Comparison of ENCODE assay signal across 10 cellular contexts in genomic region chr6:12608874-12609273, GRCh38.
DNase-seq lines count a peak whose midpoint lies in the region; ATAC-seq, FAIRE-seq and TF ChIP-seq lines count a peak whose summit lies in the region.
"Had no signal": no experiment of that assay in that cellular context is flagged by ENCODE, and none has a peak within 500 bp of the region (broad histone marks: within the 10 kb centered on the region; RNA-seq: fewer than 3 reads in every experiment).

No MANE protein-coding gene starts in this region.

- no peak overlapping the region for H3K4me3 Mint-ChIP-seq in activated CD4-positive, alpha-beta T cell treated with anti-CD3 and anti-CD28 coated beads for 36 hours

- H3K4me3 ChIP-seq in GM12865 (ENCODE audit: low read depth, low read length) (peak overlapping the region; percentile 48), SJSA1 (no peak overlapping the region)
- H3K4me3 ChIP-seq: lower lobe of right lung had no signal

- ATAC-seq in GM19467 (IDR thresholded peaks at IDR 0.05; ENCODE audit: unreplicated experiment) (peak; percentile 27), HG02981 (IDR thresholded peaks at IDR 0.05; ENCODE audit: unreplicated experiment) (peak; percentile 23)
- no peak for ATAC-seq in activated CD4-positive, alpha-beta T cell treated with anti-CD3 and anti-CD28 coated beads for 36 hours
- ATAC-seq: lower lobe of right lung had no signal

- no peaks in the 10 kb centered on the region for H3K9me3 Mint-ChIP-seq in activated CD4-positive, alpha-beta T cell treated with anti-CD3 and anti-CD28 coated beads for 36 hours (ENCODE audit: low read depth)

- no peak overlapping the region for H3K27ac Mint-ChIP-seq in activated CD4-positive, alpha-beta T cell treated with anti-CD3 and anti-CD28 coated beads for 36 hours

- no peaks in the 10 kb centered on the region for H3K27me3 ChIP-seq in SJSA1 (replicated peaks)

- H3K36me3 ChIP-seq in SJSA1 = no peaks in the 10 kb centered on the region
- H3K36me3 ChIP-seq: lower lobe of right lung had no signal

- peaks cover 7% of the 10 kb centered on the region for H3K4me1 Mint-ChIP-seq in activated CD4-positive, alpha-beta T cell treated with anti-CD3 and anti-CD28 coated beads for 36 hours

- CTCF ChIA-PET in activated CD4-positive, alpha-beta T cell treated with anti-CD3 and anti-CD28 coated beads for 36 hours (lab: Charles Lee) = interaction anchor here (0.6 to 1.1 kb wide), 2 partner anchors 280 to 954 kb away, joined by 3 to 4 read pairs; no protein-coding TSS in a partner anchor

- peaks cover 21% of the 10 kb centered on the region for H3K4me1 ChIP-seq in SJSA1 (replicated peaks)
- H3K4me1 ChIP-seq: lower lobe of right lung had no signal

- POLR2A ChIA-PET in activated CD4-positive, alpha-beta T cell treated with anti-CD3 and anti-CD28 coated beads for 36 hours (lab: Charles Lee) = no interaction called here

- TF ChIP-seq CTCF in GM12865 (IDR thresholded peaks at IDR 0.05; ENCODE audit: insufficient read depth, low read depth, low read length, missing control alignments) (no peak), D721Med (IDR thresholded peaks at IDR 0.05; ENCODE audit: insufficient read depth, missing control alignments) (no peak)

- FAIRE-seq in D721Med (lab: Jason Lieb, UNC) = no peak

- H3K36me3 Mint-ChIP-seq in activated CD4-positive, alpha-beta T cell treated with anti-CD3 and anti-CD28 coated beads for 36 hours (ENCODE audit: low read depth) = no peaks in the 10 kb centered on the region

- peak overlapping the region; percentile 50 for H3K27ac ChIP-seq in SJSA1
- H3K27ac ChIP-seq: lower lobe of right lung had no signal

- intact Hi-C loops in activated CD4-positive, alpha-beta T cell treated with anti-CD3 and anti-CD28 coated beads for 36 hours (cut with DNase I, micrococcal nuclease) = loop anchor here in 1 of 2 experiments (5.0 to 10.0 kb wide), 2 partner anchors 317 to 734 kb away; partner anchors contain the start of gene EDN1

- no peak for DNase-seq in GM12865 (ENCODE audit: low read depth)
- no peak for DNase-seq in SJSA1 (ENCODE audit: low read depth in 1 of 2, low spot score in 2 of 2)
- no peak for DNase-seq in activated CD4-positive, alpha-beta T cell treated with anti-CD3 and anti-CD28 coated beads for 4 hours
- DNase-seq in amniotic stem cell (lab: John Stamatoyannopoulos, UW) = no peak
- DNase-seq in activated CD4-positive, alpha-beta T cell treated with anti-CD3 and anti-CD28 coated beads for 36 hours = no peak
- DNase-seq in D721Med (ENCODE audit: insufficient read length, low spot score) = no peak
- DNase-seq: activated CD4-positive, alpha-beta T cell treated with anti-CD3 and anti-CD28 coated beads, Interleukin-2, amount 50 U/mL, for 4 hours; lower lobe of right lung had no signal

- H3K9me3 ChIP-seq in SJSA1 (replicated peaks) = no peaks in the 10 kb centered on the region
- H3K9me3 ChIP-seq: lower lobe of right lung had no signal

- peaks cover 29% of the 10 kb centered on the region for H3K27me3 Mint-ChIP-seq in activated CD4-positive, alpha-beta T cell treated with anti-CD3 and anti-CD28 coated beads for 36 hours
